ENCODE assay signal across 23 cellular contexts in genomic region chr11:114156131-114156581, GRCh38.
DNase-seq lines count a peak whose midpoint lies in the region; ATAC-seq and TF ChIP-seq lines count a peak whose summit lies in the region.
"Had no signal": no experiment of that assay in that cellular context is flagged by ENCODE, and none has a peak within 500 bp of the region (broad histone marks: within the 10 kb centered on the region; RNA-seq: fewer than 3 reads in every experiment).

No MANE protein-coding gene starts in this region.

- CTCF ChIA-PET in Caco-2 (lab: Charles Lee) = no interaction called here

- H3K9me3 ChIP-seq in esophagus (ENCODE audit: control insufficient read depth in 2 of 2, insufficient read depth in 1 of 2, low read depth in 1 of 2, low read length in 1 of 2) = no peaks in the 10 kb centered on the region
- H3K9me3 ChIP-seq in upper lobe of left lung = no peaks in the 10 kb centered on the region
- no peaks in the 10 kb centered on the region for H3K9me3 ChIP-seq in Caco-2

- DNase-seq in Right ventricle myocardium inferior (ENCODE audit: missing footprints) (peak; percentile 62), left ventricle myocardium superior (no peak), posterior vena cava (ENCODE audit: low spot score) (peak; percentile 61), upper lobe of left lung (no peak), Caco-2 (no peak), NCI-H748 (lab: John Stamatoyannopoulos, UW; ENCODE audit: unreplicated experiment) (no peak)
- no peak for DNase-seq in effector memory CD8-positive, alpha-beta T cell
- DNase-seq: activated CD4-positive, CD25-positive, alpha-beta regulatory T cell treated with anti-CD3 and anti-CD28 coated beads, Interleukin-2, amount 50 U/mL, for 72 hours; activated naive CD8-positive, alpha-beta T cell treated with anti-CD3 and anti-CD28 coated beads, Interleukin-2, amount 10 ng/mL, durations not matched to agents 7 days and 5 days; C1 segment of cervical spinal cord; DMS53; effector CD8-positive, alpha-beta T cell; GM23248; islet precursor cell; Kasumi-1; midbrain; NCI-H1092 treated with DMSO at 0.1 percent for 48 hours; NCI-H774; PC-9; stimulated activated naive CD4-positive, alpha-beta T cell treated with Interleukin-2 at 50 U/mL for 16 hours; T1000 had no signal

- no peak for TF ChIP-seq POLR2A in upper lobe of left lung (IDR thresholded peaks at IDR 0.05)

- H3K27ac Mint-ChIP-seq in Caco-2 (ENCODE audit: unreplicated experiment) = no peak overlapping the region
- peak overlapping the region in 1 of 2 donors; percentile 13 for H3K27ac Mint-ChIP-seq in effector memory CD8-positive, alpha-beta T cell

- H3K27ac ChIP-seq in esophagus (ENCODE audit: low read depth in 2 of 2, low read length in 1 of 2) (peak overlapping the region; percentile 58 to 94), upper lobe of left lung (peak overlapping the region; percentile 95 to 99 (median 96))
- H3K27ac ChIP-seq: GM23248, PC-9, SK-N-MC had no signal

- TF ChIP-seq EP300 in upper lobe of left lung (IDR thresholded peaks at IDR 0.05) = no peak

- H3K36me3 Mint-ChIP-seq in Caco-2 (ENCODE audit: insufficient read depth, unreplicated experiment) = no peaks in the 10 kb centered on the region
- peaks cover 26% of the 10 kb centered on the region for H3K36me3 Mint-ChIP-seq in effector memory CD8-positive, alpha-beta T cell (ENCODE audit: insufficient read depth)

- no peaks in the 10 kb centered on the region for H3K9me3 Mint-ChIP-seq in Caco-2 (ENCODE audit: unreplicated experiment)
- H3K9me3 Mint-ChIP-seq in effector memory CD8-positive, alpha-beta T cell = no peaks in the 10 kb centered on the region

- no peak overlapping the region for H3K4me3 Mint-ChIP-seq in Caco-2 (ENCODE audit: unreplicated experiment)
- no peak overlapping the region for H3K4me3 Mint-ChIP-seq in effector memory CD8-positive, alpha-beta T cell
- H3K4me3 Mint-ChIP-seq: activated naive CD8-positive, alpha-beta T cell treated with anti-CD3 and anti-CD28 coated beads, Interleukin-2, amount 10 ng/mL, durations not matched to agents 7 days and 5 days had no signal

- TF ChIP-seq CTCF in upper lobe of left lung (IDR thresholded peaks at IDR 0.05) (no peak), Caco-2 (IDR thresholded peaks at IDR 0.05; ENCODE audit: insufficient read depth in 1 of 2, low read depth in 1 of 2, low read length in 1 of 2, severe bottlenecking in 1 of 2, unreplicated experiment in 1 of 2) (no peak)

- H3K4me1 Mint-ChIP-seq in Caco-2 (ENCODE audit: low read depth, unreplicated experiment) = peaks cover 7% of the 10 kb centered on the region
- peaks cover 52 to 74% of the 10 kb centered on the region in 2 donors for H3K4me1 Mint-ChIP-seq in effector memory CD8-positive, alpha-beta T cell (ENCODE audit: low read depth in 2 of 2)

- H3K4me3 ChIP-seq in esophagus (ENCODE audit: low read depth in 1 of 2, low read length in 2 of 2) = no peak overlapping the region
- no peak overlapping the region for H3K4me3 ChIP-seq in upper lobe of left lung
- no peak overlapping the region for H3K4me3 ChIP-seq in Caco-2 (ENCODE audit: low read depth, low read length)
- H3K4me3 ChIP-seq: GM23248, PC-9, SK-N-MC had no signal

- ATAC-seq in Right ventricle myocardium inferior (no peak), left ventricle myocardium superior (no peak), upper lobe of left lung (ENCODE audit: low FRiP score in 2 of 2) (no peak)
- ATAC-seq in effector memory CD8-positive, alpha-beta T cell (replicated peaks) = no peak

- WGBS in esophagus, 2 donors = 92 to 94% methylated on average over 13 of the region's 13 CpGs
- 92 to 96% methylated on average over 9 to 13 of the region's 13 CpGs for WGBS in upper lobe of left lung, 2 donors

- no peaks in the 10 kb centered on the region for H3K27me3 Mint-ChIP-seq in Caco-2 (ENCODE audit: insufficient read depth, unreplicated experiment)
- no peaks in the 10 kb centered on the region for H3K27me3 Mint-ChIP-seq in effector memory CD8-positive, alpha-beta T cell
- H3K27me3 Mint-ChIP-seq: activated naive CD8-positive, alpha-beta T cell treated with anti-CD3 and anti-CD28 coated beads, Interleukin-2, amount 10 ng/mL, durations not matched to agents 7 days and 5 days had no signal

- BruUV-seq in Caco-2 (replicated peaks; lab: Mats Ljungman, UMichigan) = no TSS peak

- peaks cover 5 to 46% of the 10 kb centered on the region in 2 donors for H3K4me1 ChIP-seq in esophagus (ENCODE audit: control insufficient read depth in 2 of 2, insufficient read depth in 2 of 2, low read length in 1 of 2)
- peaks cover 93 to 98% (median 97%) of the 10 kb centered on the region in 4 donors for H3K4me1 ChIP-seq in upper lobe of left lung
- H3K4me1 ChIP-seq in Caco-2 = no peaks in the 10 kb centered on the region

- H3K27me3 ChIP-seq in esophagus (ENCODE audit: control insufficient read depth in 1 of 2, insufficient read depth in 2 of 2, low read length in 2 of 2) (no peaks in the 10 kb centered on the region), upper lobe of left lung (no peaks in the 10 kb centered on the region), Caco-2 (replicated peaks; ENCODE audit: control insufficient read depth, insufficient read depth, low read length) (no peaks in the 10 kb centered on the region)

- intact Hi-C loops in Right ventricle myocardium inferior (cut with DNase I) (no loop called here), left ventricle myocardium superior (cut with micrococcal nuclease) (no loop called here), posterior vena cava (cut with DNase I) (no loop called here), Caco-2 (cut with micrococcal nuclease; ENCODE audit: unreplicated experiment) (no loop called here)

- POLR2A ChIA-PET in Caco-2 (lab: Charles Lee) = no interaction called here

- H3K36me3 ChIP-seq in esophagus (ENCODE audit: control insufficient read depth in 2 of 2, insufficient read depth in 2 of 2, low read length in 1 of 2) (peaks cover 0 to 4% of the 10 kb centered on the region in 2 donors), upper lobe of left lung (peaks cover 9 to 47% (median 17%) of the 10 kb centered on the region in 4 donors), Caco-2 (ENCODE audit: control insufficient read depth, insufficient read depth, low read length) (no peaks in the 10 kb centered on the region)

Comparison
In these comparisons a context has a peak if more than half of its experiments do, and no peak if none do; other contexts are left out.
1. DNase-seq: peak in Right ventricle myocardium inferior (single experiment) and posterior vena cava (single experiment); none in left ventricle myocardium superior (single experiment), upper lobe of left lung (0 of 2), Caco-2 (0 of 2), NCI-H748 (single experiment) and effector memory CD8-positive, alpha-beta T cell (0 of 3).